25 cellular contexts compared by ENCODE assay signal in the genomic region with DNA sequence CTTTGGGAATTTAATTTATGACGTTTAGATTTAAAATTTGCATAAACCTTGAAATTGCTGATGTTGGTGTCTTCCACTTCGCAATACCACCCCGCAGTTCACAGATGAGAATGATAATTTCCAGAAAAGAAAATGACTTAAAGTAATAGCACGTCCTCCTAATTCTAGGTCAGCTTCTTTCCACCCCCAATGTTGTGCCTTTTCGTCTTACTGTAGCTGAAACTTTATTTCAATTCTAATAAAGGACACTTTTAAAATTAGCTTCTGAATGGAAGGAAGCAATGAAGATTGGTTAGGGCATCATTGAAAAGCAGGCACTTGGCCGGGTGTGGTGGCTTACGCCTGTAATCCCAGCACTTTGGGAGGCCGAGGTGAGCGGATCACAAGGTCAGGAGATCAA.
"Had no signal": no experiment of that assay in that cellular context is flagged by ENCODE, and none has a peak within 500 bp of the region (broad histone marks: within the 10 kb centered on the region; RNA-seq: fewer than 3 reads in every experiment).

No MANE protein-coding gene starts in this region.

- H3K27me3 ChIP-seq: colonic mucosa, dorsolateral prefrontal cortex, esophagus muscularis mucosa, foreskin keratinocyte, gastrocnemius medialis, gastroesophageal sphincter, hepatocyte had no signal

- H3K4me3 ChIP-seq: colonic mucosa, coronary artery, dorsolateral prefrontal cortex, esophagus muscularis mucosa, esophagus squamous epithelium, gastrocnemius medialis, gastroesophageal sphincter, heart left ventricle, heart right ventricle, hepatocyte had no signal

- H3K36me3 ChIP-seq: colonic mucosa, esophagus muscularis mucosa, esophagus squamous epithelium, gastrocnemius medialis, gastroesophageal sphincter, heart left ventricle, heart right ventricle had no signal

- H3K27ac ChIP-seq: colonic mucosa, coronary artery, dorsolateral prefrontal cortex, epithelial cell of prostate, esophagus muscularis mucosa, esophagus squamous epithelium, foreskin keratinocyte, gastrocnemius medialis, gastroesophageal sphincter, heart left ventricle, heart right ventricle, hepatocyte had no signal

- DNase-seq: colonic mucosa; cortex of kidney; dermis blood vessel endothelial cell; dorsolateral prefrontal cortex; effector CD4-positive, alpha-beta T cell; effector CD8-positive, alpha-beta T cell; effector memory CD4-positive, alpha-beta T cell; effector memory CD8-positive, alpha-beta T cell; endodermal cell; erythroblast; esophagus squamous epithelium; foreskin fibroblast; foreskin keratinocyte; foreskin melanocyte; gastrocnemius medialis; glutamatergic neuron; head of caudate nucleus; heart left ventricle; heart right ventricle had no signal

- ATAC-seq: effector memory CD8-positive, alpha-beta T cell; esophagus mucosa; foreskin keratinocyte; gastrocnemius medialis; gastroesophageal sphincter; heart left ventricle; heart right ventricle had no signal

- H3K9me3 ChIP-seq: colonic mucosa, esophagus muscularis mucosa, esophagus squamous epithelium, gastrocnemius medialis, gastroesophageal sphincter, heart left ventricle had no signal
